ENCODE assay signal across 1 cellular context in genomic region chr3:71672302-71672701, GRCh38.
TF ChIP-seq lines count a peak whose summit lies in the region.

No MANE protein-coding gene starts in this region.

TF ChIP-seq in WTC11, 78 proteins besides CTCF, POLR2A, EP300 and RAD21 (continued from another document):
- TF ChIP-seq ZBTB21 (CRISPR knock-in tag; IDR thresholded peaks at IDR 0.05; ENCODE audit: borderline replicate concordance) (no peak), ZNF263 (CRISPR knock-in tag; IDR thresholded peaks at IDR 0.05; ENCODE audit: low read depth) (no peak), NR2C2 (CRISPR knock-in tag; IDR thresholded peaks at IDR 0.05) (no peak)
TF ChIP-seq in WTC11: peak in this region for 0.
